ENCODE assay signal across 1 cellular context in genomic region chr9:86752727-86753126, GRCh38.
TF ChIP-seq lines count a peak whose summit lies in the region.

No MANE protein-coding gene starts in this region.

TF ChIP-seq in IMR-90, 13 proteins besides CTCF, POLR2A, EP300 and RAD21 (continued from another document):
- TF ChIP-seq USF2 (IDR thresholded peaks at IDR 0.05; ENCODE audit: low read depth, low read length): no peak
